8 cellular contexts compared by ENCODE assay signal in genomic region chr2:199955007-199955338, GRCh38. TPM values are rescaled to one million over a fixed set of nuclear protein-coding genes. Genes with fewer than 3 reads are reported as not detected.
DNase-seq lines count a peak whose midpoint lies in the region; ATAC-seq and TF ChIP-seq lines count a peak whose summit lies in the region.

No MANE protein-coding gene starts in this region.

- no peak for TF ChIP-seq CTCF in mucosa of descending colon (IDR thresholded peaks at IDR 0.05)

- no peaks in the 10 kb centered on the region for H3K36me3 ChIP-seq in mucosa of descending colon (ENCODE audit: low read depth)

- no peaks in the 10 kb centered on the region for H3K27me3 Mint-ChIP-seq in activated naive CD4-positive, alpha-beta T cell treated with anti-CD3 and anti-CD28 coated beads for 36 hours (ENCODE audit: low read depth)
- H3K27me3 Mint-ChIP-seq in dendritic cell treated with granulocyte-macrophage colony-stimulating factor and Interleukin-4, amounts not matched to agents 40 ng/mL and 50 ng/mL, for 4 days, result no peaks in the 10 kb centered on the region

- no peaks in the 10 kb centered on the region for H3K9me3 Mint-ChIP-seq in activated naive CD4-positive, alpha-beta T cell treated with anti-CD3 and anti-CD28 coated beads for 36 hours
- H3K9me3 Mint-ChIP-seq in dendritic cell treated with granulocyte-macrophage colony-stimulating factor and Interleukin-4, amounts not matched to agents 40 ng/mL and 50 ng/mL, for 4 days, result no peaks in the 10 kb centered on the region

- no peak for DNase-seq in activated naive CD4-positive, alpha-beta T cell treated with anti-CD3 and anti-CD28 coated beads for 36 hours
- no peak for DNase-seq in activated naive CD4-positive, alpha-beta T cell treated with Interleukin-2 at 50 U/mL for 16 hours
- DNase-seq in NCI-H460 (ENCODE audit: extremely low read depth, low read depth), result peak; percentile 19
- no peak for DNase-seq in mucosa of descending colon
- no peak for DNase-seq in hippocampal formation (lab: John Stamatoyannopoulos, UW)
- no peak for DNase-seq in DMS153 treated with DMSO at 0.1 percent for 48 hours (lab: John Stamatoyannopoulos, UW; ENCODE audit: unreplicated experiment)

- H3K9me3 ChIP-seq in mucosa of descending colon, result no peaks in the 10 kb centered on the region

- H3K4me3 Mint-ChIP-seq in activated naive CD4-positive, alpha-beta T cell treated with anti-CD3 and anti-CD28 coated beads for 36 hours, result peak overlapping the region; percentile 98
- H3K4me3 Mint-ChIP-seq in dendritic cell treated with granulocyte-macrophage colony-stimulating factor and Interleukin-4, amounts not matched to agents 40 ng/mL and 50 ng/mL, for 4 days, result peak overlapping the region; percentile 98

- peaks cover 20% of the 10 kb centered on the region for H3K4me1 ChIP-seq in mucosa of descending colon (ENCODE audit: low read depth)

- peak overlapping the region; percentile 78 for H3K4me3 ChIP-seq in mucosa of descending colon

- peak overlapping the region; percentile 92 for H3K27ac Mint-ChIP-seq in activated naive CD4-positive, alpha-beta T cell treated with anti-CD3 and anti-CD28 coated beads for 36 hours
- peak overlapping the region; percentile 92 for H3K27ac Mint-ChIP-seq in dendritic cell treated with granulocyte-macrophage colony-stimulating factor and Interleukin-4, amounts not matched to agents 40 ng/mL and 50 ng/mL, for 4 days

- peaks cover 13% of the 10 kb centered on the region for H3K36me3 Mint-ChIP-seq in activated naive CD4-positive, alpha-beta T cell treated with anti-CD3 and anti-CD28 coated beads for 36 hours (ENCODE audit: low read depth)
- H3K36me3 Mint-ChIP-seq in dendritic cell treated with granulocyte-macrophage colony-stimulating factor and Interleukin-4, amounts not matched to agents 40 ng/mL and 50 ng/mL, for 4 days (ENCODE audit: low read depth), result peaks cover 44% of the 10 kb centered on the region

- peaks cover 46% of the 10 kb centered on the region for H3K4me1 Mint-ChIP-seq in activated naive CD4-positive, alpha-beta T cell treated with anti-CD3 and anti-CD28 coated beads for 36 hours (ENCODE audit: low read depth)
- H3K4me1 Mint-ChIP-seq in dendritic cell treated with granulocyte-macrophage colony-stimulating factor and Interleukin-4, amounts not matched to agents 40 ng/mL and 50 ng/mL, for 4 days (ENCODE audit: low read depth), result peaks cover 43% of the 10 kb centered on the region

- intact Hi-C loops in activated naive CD4-positive, alpha-beta T cell treated with anti-CD3 and anti-CD28 coated beads for 36 hours (cut with micrococcal nuclease), result loop anchor here (1.0 to 5.0 kb wide), 3 partner anchors 44 to 856 kb away; partner anchors contain the start of genes BZW1, C2orf69 and FTCDNL1
- intact Hi-C loops in dendritic cell treated with granulocyte-macrophage colony-stimulating factor and Interleukin-4, amounts not matched to agents 40 ng/mL and 50 ng/mL, for 4 days (cut with micrococcal nuclease), result loop anchor here (2.0 to 5.0 kb wide), 2 partner anchors 44 to 857 kb away; partner anchors contain the start of genes BZW1 and C2orf69
- intact Hi-C loops in mucosa of descending colon (cut with DNase I, micrococcal nuclease), result no loop called here

- CTCF ChIA-PET in activated naive CD4-positive, alpha-beta T cell treated with anti-CD3 and anti-CD28 coated beads for 36 hours (lab: Charles Lee), result interaction anchor here (0.6 kb wide), 1 partner anchor 44 kb away, joined by 3 read pairs; the partner anchor contains the start of gene C2orf69

- ATAC-seq in HG02759 (IDR thresholded peaks at IDR 0.05; ENCODE audit: unreplicated experiment) (peak; percentile 51), mucosa of descending colon (peak; percentile 67)

RNA-seq across cellular contexts. Expression of gene TYW5, which starts 0.3 kb away (rescaled TPM):
- 1 to 10 TPM; 7.8 to 7.9 TPM for total RNA-seq in activated naive CD4-positive, alpha-beta T cell treated with anti-CD3 and anti-CD28 coated beads for 36 hours
- total RNA-seq in NCI-H460 (2014; rRNA removed; shearing (Covaris generic)), result 16.6 and 20.2 TPM in 2 replicates
- 14.7 and 18.4 TPM in 2 replicates for polyA plus RNA-seq in NCI-H460 (2014; cell fraction: nucleus; rRNA removed)
- 10 to 100 TPM in 1 of 3 donors, 1 to 10 TPM in 2; 6.6 to 10.9 (median 7.2) TPM for total RNA-seq in mucosa of descending colon

RNA-seq across cellular contexts. Expression of gene MAIP1, which starts 0.4 kb away (rescaled TPM):
- 10 to 100 TPM; 28.6 to 30.0 TPM for total RNA-seq in activated naive CD4-positive, alpha-beta T cell treated with anti-CD3 and anti-CD28 coated beads for 36 hours
- total RNA-seq in NCI-H460 (2014; rRNA removed; shearing (Covaris generic)), result 43.1 and 45.3 TPM in 2 replicates
- 25.0 and 37.6 TPM in 2 replicates for polyA plus RNA-seq in NCI-H460 (2014; cell fraction: nucleus; rRNA removed)
- 10 to 100 TPM; 18.1 to 26.6 (median 22.9) TPM for total RNA-seq in mucosa of descending colon

RNA-seq across cellular contexts. Expression of gene C2orf69, which starts 43.9 kb away (rescaled TPM):
- 10 to 100 TPM; 18.5 to 20.6 TPM for total RNA-seq in activated naive CD4-positive, alpha-beta T cell treated with anti-CD3 and anti-CD28 coated beads for 36 hours
- 18.3 and 20.2 TPM in 2 replicates for total RNA-seq in NCI-H460 (2014; rRNA removed; shearing (Covaris generic))
- 8.3 and 18.6 TPM in 2 replicates for polyA plus RNA-seq in NCI-H460 (2014; cell fraction: nucleus; rRNA removed)
- total RNA-seq in mucosa of descending colon, result 10 to 100 TPM; 10.3 to 13.8 (median 13.5) TPM

Comparison
In these comparisons a context has a peak if more than half of its experiments do, and no peak if none do; other contexts are left out.
1. intact Hi-C loops: an anchor here in activated naive CD4-positive, alpha-beta T cell treated with anti-CD3 and anti-CD28 coated beads for 36 hours (1.0 to 5.0 kb wide) and dendritic cell treated with granulocyte-macrophage colony-stimulating factor and Interleukin-4, amounts not matched to agents 40 ng/mL and 50 ng/mL, for 4 days (2.0 to 5.0 kb wide); none called in mucosa of descending colon.